24 cellular contexts compared by ENCODE assay signal in genomic region chr4:39452153-39452859, GRCh38. TPM values are rescaled to one million over a fixed set of nuclear protein-coding genes. Genes with fewer than 3 reads are reported as not detected.
DNase-seq lines count a peak whose midpoint lies in the region; ATAC-seq, FAIRE-seq and TF ChIP-seq lines count a peak whose summit lies in the region.
"Had no signal": no experiment of that assay in that cellular context is flagged by ENCODE, and none has a peak within 500 bp of the region (broad histone marks: within the 10 kb centered on the region; RNA-seq: fewer than 3 reads in every experiment).

No MANE protein-coding gene starts in this region.

- POLR2A ChIA-PET in A549 (lab: Yijun Ruan, JAX) = interaction anchor here (0.6 kb wide), 1 partner anchor 22 kb away, joined by 5 read pairs; no protein-coding TSS in a partner anchor
- POLR2A ChIA-PET in CD4-positive, alpha-beta memory T cell (lab: Charles Lee; ENCODE audit: partially characterized antibody) = no interaction called here

- H3K4me3 ChIP-seq in A549 (no peak overlapping the region), osteoblast (ENCODE audit: insufficient read depth, low read length) (no peak overlapping the region)
- H3K4me3 ChIP-seq in CD4-positive, alpha-beta memory T cell (ENCODE audit: low read length in 2 of 2) = no peak overlapping the region
- H3K4me3 ChIP-seq: thyroid gland had no signal

- peaks cover 21% of the 10 kb centered on the region for H3K79me2 ChIP-seq in osteoblast (ENCODE audit: insufficient read depth, low read length)

- peaks cover 43% of the 10 kb centered on the region for H3K4me1 ChIP-seq in A549
- peaks cover 23% of the 10 kb centered on the region for H3K4me1 ChIP-seq in CD4-positive, alpha-beta memory T cell (ENCODE audit: insufficient read depth, low read length)
- H3K4me1 ChIP-seq in osteoblast (ENCODE audit: insufficient read depth, low read length) = peaks cover 18% of the 10 kb centered on the region

- H3K9me3 ChIP-seq in A549 (no peaks in the 10 kb centered on the region), osteoblast (ENCODE audit: low read depth, low read length) (no peaks in the 10 kb centered on the region)
- no peaks in the 10 kb centered on the region for H3K9me3 ChIP-seq in CD4-positive, alpha-beta memory T cell (ENCODE audit: control insufficient read depth in 1 of 2, low read length in 2 of 2)
- H3K9me3 ChIP-seq: thyroid gland had no signal

- no peak overlapping the region for H3K4me3 Mint-ChIP-seq in CD4-positive, alpha-beta memory T cell
- H3K4me3 Mint-ChIP-seq in endothelial cell (ENCODE audit: unreplicated experiment) = peak overlapping the region; percentile 86
- H3K4me3 Mint-ChIP-seq: activated CD8-positive, alpha-beta memory T cell treated with anti-CD3 and anti-CD28 coated beads, Interleukin-2, amount 10 ng/mL, durations not matched to agents 7 days and 5 days; activated naive CD8-positive, alpha-beta T cell treated with anti-CD3 and anti-CD28 coated beads, Interleukin-2, amount 10 ng/mL, durations not matched to agents 7 days and 5 days had no signal

- peak overlapping the region in 5 of 7 donors; percentile 2 to 100 (median 62) for H3K27ac Mint-ChIP-seq in CD4-positive, alpha-beta memory T cell
- peak overlapping the region; percentile 95 for H3K27ac Mint-ChIP-seq in endothelial cell (ENCODE audit: unreplicated experiment)
- H3K27ac Mint-ChIP-seq: activated naive CD8-positive, alpha-beta T cell treated with anti-CD3 and anti-CD28 coated beads, Interleukin-2, amount 10 ng/mL, durations not matched to agents 7 days and 5 days had no signal

- H3K9me3 Mint-ChIP-seq in CD4-positive, alpha-beta memory T cell = peaks cover 0 to 3% (median 0%) of the 10 kb centered on the region in 8 donors
- H3K9me3 Mint-ChIP-seq in endothelial cell (ENCODE audit: unreplicated experiment) = no peaks in the 10 kb centered on the region
- H3K9me3 Mint-ChIP-seq: activated naive CD8-positive, alpha-beta T cell treated with anti-CD3 and anti-CD28 coated beads, Interleukin-2, amount 10 ng/mL, durations not matched to agents 7 days and 5 days had no signal

- no peak for TF ChIP-seq POLR2A in A549 (IDR thresholded peaks at IDR 0.05; ENCODE audit: low read length)

- WGBS in A549 (ENCODE audit: missing lambda C conversion rate) = 85% methylated on average over 6 of the region's 6 CpGs

- H3K27ac ChIP-seq in A549 (no peak overlapping the region), osteoblast (ENCODE audit: low read depth, low read length) (no peak overlapping the region)
- H3K27ac ChIP-seq in CD4-positive, alpha-beta memory T cell (ENCODE audit: low read depth, low read length) = no peak overlapping the region
- H3K27ac ChIP-seq: thyroid gland had no signal

- ATAC-seq in A549 = no peak
- ATAC-seq: activated CD8-positive, alpha-beta memory T cell treated with anti-CD3 and anti-CD28 coated beads, Interleukin-2, amount 10 ng/mL, durations not matched to agents 7 days and 5 days; esophagus mucosa; Right ventricle myocardium inferior had no signal

- FAIRE-seq in A549 (lab: Jason Lieb, UNC) = no peak
- FAIRE-seq: bronchial epithelial cell, GM18507, GM19239, small intestine had no signal

- CTCF ChIA-PET in A549 (lab: Yijun Ruan, JAX) = interaction anchor here (1.0 kb wide), 1 partner anchor 523 kb away, joined by 3 read pairs; no protein-coding TSS in a partner anchor
- CTCF ChIA-PET in CD4-positive, alpha-beta memory T cell (lab: Charles Lee; ENCODE audit: partially characterized antibody) = interaction anchor here (0.9 kb wide), 1 partner anchor 22 kb away, joined by 3 read pairs; no protein-coding TSS in a partner anchor

- H4K20me1 ChIP-seq in osteoblast (ENCODE audit: insufficient read depth, low read length) = peaks cover 47% of the 10 kb centered on the region

- H2AFZ ChIP-seq in osteoblast (ENCODE audit: low read length) = no peak overlapping the region

- TF ChIP-seq CTCF in A549 (IDR thresholded peaks at IDR 0.05) = no peak
- no peak for TF ChIP-seq CTCF in endothelial cell (IDR thresholded peaks at IDR 0.05; ENCODE audit: unreplicated experiment)
- TF ChIP-seq CTCF in osteoblast (IDR thresholded peaks at IDR 0.05; ENCODE audit: extremely low read depth, low read depth, low read length) = no peak

- no peak for TF ChIP-seq EP300 in A549 (IDR thresholded peaks at IDR 0.05)

- H3K27me3 Mint-ChIP-seq in CD4-positive, alpha-beta memory T cell = no peaks in the 10 kb centered on the region
- H3K27me3 Mint-ChIP-seq in endothelial cell (ENCODE audit: unreplicated experiment) = no peaks in the 10 kb centered on the region
- H3K27me3 Mint-ChIP-seq: activated CD8-positive, alpha-beta memory T cell treated with anti-CD3 and anti-CD28 coated beads, Interleukin-2, amount 10 ng/mL, durations not matched to agents 7 days and 5 days; activated naive CD8-positive, alpha-beta T cell treated with anti-CD3 and anti-CD28 coated beads, Interleukin-2, amount 10 ng/mL, durations not matched to agents 7 days and 5 days had no signal

- peaks cover 11 to 42% (median 20%) of the 10 kb centered on the region in 4 donors for H3K4me1 Mint-ChIP-seq in CD4-positive, alpha-beta memory T cell
- peaks cover 15% of the 10 kb centered on the region for H3K4me1 Mint-ChIP-seq in endothelial cell (ENCODE audit: unreplicated experiment)

- DNase-seq in A549 (ENCODE audit: low read depth in 1 of 2, low spot score in 1 of 2) (no peak), NCI-H2227 treated with DMSO at 0.1 percent for 48 hours (lab: John Stamatoyannopoulos, UW) (peak; percentile 6), endothelial cell (ENCODE audit: low spot score) (no peak), osteoblast (ENCODE audit: insufficient read length, low spot score, missing footprints) (no peak), germinal center (ENCODE audit: low spot score) (no peak), HT-29 (ENCODE audit: low spot score) (no peak)
- DNase-seq in CD4-positive, alpha-beta memory T cell = no peak
- DNase-seq: activated CD8-positive, alpha-beta memory T cell treated with anti-CD3 and anti-CD28 coated beads, Interleukin-2, amount 10 ng/mL, durations not matched to agents 7 days and 5 days; activated naive CD8-positive, alpha-beta T cell treated with anti-CD3 and anti-CD28 coated beads, Interleukin-2, amount 10 ng/mL, durations not matched to agents 7 days and 5 days; NCI-H146; NCI-H345; posterior cingulate gyrus; small intestine; stimulated activated CD4-positive, alpha-beta T cell treated with anti-CD3 and anti-CD28 coated beads, Interleukin-4, amount 100 ng/mL, for 4 hours; stimulated activated CD8-positive, alpha-beta memory T cell treated with anti-CD3 and anti-CD28 coated beads, Interleukin-4, amount 100 ng/mL, for 48 hours; thyroid gland had no signal

- H3K36me3 Mint-ChIP-seq in CD4-positive, alpha-beta memory T cell = peaks cover 44 to 62% of the 10 kb centered on the region in 2 donors
- H3K36me3 Mint-ChIP-seq in endothelial cell (ENCODE audit: low read depth, unreplicated experiment) = peaks cover 41% of the 10 kb centered on the region

- intact Hi-C loops in CD4-positive, alpha-beta memory T cell (cut with micrococcal nuclease) = no loop called here

- TF ChIP-seq RAD21 in A549 (conservative IDR thresholded peaks at IDR 0.05 in 1 of 2, IDR thresholded peaks at IDR 0.05 in 1 of 2) = no peak

- peaks cover 55% of the 10 kb centered on the region for H3K36me3 ChIP-seq in CD4-positive, alpha-beta memory T cell (ENCODE audit: insufficient read depth, low read length)
- H3K36me3 ChIP-seq in osteoblast (ENCODE audit: insufficient read depth, low read length) = peaks cover 74% of the 10 kb centered on the region

- no peaks in the 10 kb centered on the region for H3K27me3 ChIP-seq in CD4-positive, alpha-beta memory T cell (ENCODE audit: insufficient read depth, low read length)
- no peaks in the 10 kb centered on the region for H3K27me3 ChIP-seq in osteoblast (ENCODE audit: insufficient read depth, low read length)
- H3K27me3 ChIP-seq: thyroid gland had no signal

- H3K4me2 ChIP-seq in A549 (no peak overlapping the region), osteoblast (ENCODE audit: insufficient read depth, low read length) (no peak overlapping the region)

TF ChIP-seq in A549, 52 proteins besides CTCF, POLR2A, EP300 and RAD21 (continues in another document):
- TF ChIP-seq CHD2 (IDR thresholded peaks at IDR 0.05; ENCODE audit: low read length, partially characterized antibody) = no peak

RNA-seq across cellular contexts. Expression of gene RPL9, which starts 6.4 kb away (rescaled TPM):
- polyA plus RNA-seq in A549 (2011; rRNA removed) (897 and 1,263 TPM in 2 replicates), A549 (2017; fragmentation: RNase III; extraction: RNeasy Plus Mini Kit Qiagen cat#74134 plus additional on column Dnase treatment) (785 to 851 TPM (median 786 TPM) in 3 replicates)
- 450 and 468 TPM in 2 replicates for polyA plus RNA-seq in A549 (2012; cell fraction: cytosol; rRNA removed)
- polyA plus RNA-seq in A549 (2012; cell fraction: nucleus; rRNA removed) = 128 and 270 TPM in 2 replicates
- 64.6 and 84.5 TPM in 2 replicates for polyA minus RNA-seq in A549 (2011; rRNA and poly(A)+ RNA removed)
- 1,000 to 10,000 TPM; 2,318 to 2,449 TPM for total RNA-seq in CD4-positive, alpha-beta memory T cell
- polyA plus RNA-seq in CD4-positive, alpha-beta memory T cell = 1,000 to 10,000 TPM; 2,416 to 2,913 TPM
- total RNA-seq in endothelial cell (ENCODE audit: unreplicated experiment) (1,562 TPM), osteoblast (1,561 and 1,800 TPM in 2 replicates)
- 1,285 and 1,602 TPM in 2 replicates for total RNA-seq in HT-29 (2014; rRNA removed; shearing (Covaris generic))

RNA-seq across cellular contexts. Expression of gene LIAS, which starts 6.5 kb away (rescaled TPM):
- 16.0 and 22.3 TPM in 2 replicates for polyA plus RNA-seq in A549 (2011; rRNA removed)
- polyA plus RNA-seq in A549 (2012; cell fraction: cytosol; rRNA removed) = 7.5 and 8.6 TPM in 2 replicates
- 3.2 and 4.7 TPM in 2 replicates for polyA plus RNA-seq in A549 (2012; cell fraction: nucleus; rRNA removed)
- polyA plus RNA-seq in A549 (2017; fragmentation: RNase III; extraction: RNeasy Plus Mini Kit Qiagen cat#74134 plus additional on column Dnase treatment) = 11.3 to 14.5 TPM (median 12.9 TPM) in 3 replicates
- polyA minus RNA-seq in A549 (2011; rRNA and poly(A)+ RNA removed) = 4.0 and 4.7 TPM in 2 replicates
- 10 to 100 TPM; 21.7 to 24.7 TPM for total RNA-seq in CD4-positive, alpha-beta memory T cell
- polyA plus RNA-seq in CD4-positive, alpha-beta memory T cell = 10 to 100 TPM; 13.2 to 17.7 TPM
- 9.8 TPM for total RNA-seq in endothelial cell (ENCODE audit: unreplicated experiment)
- total RNA-seq in osteoblast = 8.7 and 11.2 TPM in 2 replicates
- 4.9 and 5.5 TPM in 2 replicates for total RNA-seq in HT-29 (2014; rRNA removed; shearing (Covaris generic))

RNA-seq across cellular contexts. Expression of gene KLB, which starts 45.6 kb away (rescaled TPM):
- polyA plus RNA-seq in A549 (2011; rRNA removed) (0.87 and 0.97 TPM in 2 replicates), A549 (2017; fragmentation: RNase III; extraction: RNeasy Plus Mini Kit Qiagen cat#74134 plus additional on column Dnase treatment) (0.49 to 0.57 TPM (median 0.51 TPM) in 3 replicates)
- polyA plus RNA-seq in A549 (2012; cell fraction: cytosol; rRNA removed) = 0.17 and 0.26 TPM in 2 replicates
- 0.51 and 0.62 TPM in 2 replicates for polyA plus RNA-seq in A549 (2012; cell fraction: nucleus; rRNA removed)
- 0.45 and 0.49 TPM in 2 replicates for polyA minus RNA-seq in A549 (2011; rRNA and poly(A)+ RNA removed)
- total RNA-seq in CD4-positive, alpha-beta memory T cell = not detected
- under 1 TPM in 1 of 2 donors, not detected in 1; 0.06 TPM for polyA plus RNA-seq in CD4-positive, alpha-beta memory T cell
- total RNA-seq in endothelial cell (ENCODE audit: unreplicated experiment) (not detected), osteoblast (not detected in 2 replicates)
- total RNA-seq in HT-29 (2014; rRNA removed; shearing (Covaris generic)) = 0.23 and 0.26 TPM in 2 replicates
- total RNA-seq: activated CD8-positive, alpha-beta memory T cell treated with anti-CD3 and anti-CD28 coated beads, Interleukin-2, amount 10 ng/mL, durations not matched to agents 7 days and 5 days; activated naive CD8-positive, alpha-beta T cell treated with anti-CD3 and anti-CD28 coated beads, Interleukin-2, amount 10 ng/mL, durations not matched to agents 7 days and 5 days; glomerular endothelial cell; M059J; T-helper 1 cell treated with Interleukin-12 subunit alpha and Interleukin-12 subunit beta and Interleukin-4 antibody, amounts not matched to agents 30 ng/mL and 1 ng/mL, for 36 hours had no signal
